ENCODE assay signal across 1 cellular context in the genomic region with DNA sequence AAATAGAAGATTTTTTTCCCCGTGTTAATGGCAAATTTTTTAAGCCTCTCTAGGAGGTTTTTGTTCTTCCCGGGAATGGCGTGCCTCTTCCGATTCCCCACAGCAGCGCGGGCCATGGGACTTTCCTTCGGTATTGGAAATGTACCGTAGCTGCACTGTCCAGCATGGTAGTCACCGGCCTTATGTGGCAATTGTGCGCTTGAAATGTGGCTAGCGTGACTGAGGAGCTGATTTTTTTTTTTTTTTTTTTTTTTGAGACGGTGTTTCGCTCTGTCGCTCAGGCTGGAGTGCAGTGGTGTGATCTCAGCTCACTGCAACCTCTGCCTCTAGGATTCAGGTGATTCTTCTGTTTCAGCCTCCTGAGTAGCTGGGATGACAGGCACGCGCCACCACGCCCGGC.
TF ChIP-seq lines count a peak whose summit lies in the region.

No MANE protein-coding gene starts in this region.

TF ChIP-seq in H1, 55 proteins besides CTCF, POLR2A, EP300 and RAD21:
- TF ChIP-seq SUZ12 (IDR thresholded peaks at IDR 0.05; ENCODE audit: low read length), result no peak
TF ChIP-seq in H1: peak in this region for 0.
